14 cellular contexts compared by ENCODE assay signal in genomic region chr20:23078994-23079364, GRCh38. TPM values are rescaled to one million over a fixed set of nuclear protein-coding genes. Genes with fewer than 3 reads are reported as not detected.
DNase-seq lines count a peak whose midpoint lies in the region; ATAC-seq, FAIRE-seq and TF ChIP-seq lines count a peak whose summit lies in the region.
"Had no signal": no experiment of that assay in that cellular context is flagged by ENCODE, and none has a peak within 500 bp of the region (broad histone marks: within the 10 kb centered on the region; RNA-seq: fewer than 3 reads in every experiment).

No MANE protein-coding gene starts in this region.

- no peak overlapping the region for H3K27ac Mint-ChIP-seq in osteocyte (ENCODE audit: unreplicated experiment)
- H3K27ac Mint-ChIP-seq: dendritic cell treated with granulocyte-macrophage colony-stimulating factor and Interleukin-4, amounts not matched to agents 40 ng/mL and 50 ng/mL, for 4 days had no signal

- H3K79me2 ChIP-seq in GM12878 (ENCODE audit: control insufficient read depth, insufficient read depth, low read length), result no peaks in the 10 kb centered on the region

- no peaks in the 10 kb centered on the region for H3K36me3 Mint-ChIP-seq in osteocyte (ENCODE audit: unreplicated experiment)

- H3K27me3 ChIP-seq in GM12878 (replicated peaks in 1 of 2; ENCODE audit: control insufficient read depth in 2 of 2, insufficient read depth in 2 of 2, low read length in 1 of 2), result peaks cover 0 to 3% of the 10 kb centered on the region in 2 experiments; a peak in 1 of 4 replicates
- no peaks in the 10 kb centered on the region for H3K27me3 ChIP-seq in esophagus muscularis mucosa
- H3K27me3 ChIP-seq: SJCRH30 had no signal

- ATAC-seq in GM12878 (no peak), HG02840 (IDR thresholded peaks at IDR 0.05; ENCODE audit: low FRiP score, unreplicated experiment) (no peak)
- no peak for ATAC-seq in activated CD4-positive, CD25-positive, alpha-beta regulatory T cell treated with anti-CD3 and anti-CD28 coated beads, Interleukin-2, amount 50 U/mL, for 24 hours

- DNase-seq in GM13977 (ENCODE audit: low spot score) (no peak), NCI-H1105 (lab: John Stamatoyannopoulos, UW) (peak; percentile 63), GM12878 (ENCODE audit: low read depth, low spot score) (no peak), osteocyte (ENCODE audit: extremely low spot score, unreplicated experiment) (no peak), esophagus muscularis mucosa (ENCODE audit: extremely low spot score) (no peak)
- DNase-seq: activated CD4-positive, alpha-beta T cell treated with anti-CD3 and anti-CD28 coated beads, Interleukin-2, amount 50 U/mL, for 1 hour; activated gamma-delta T cell treated with Interleukin-2 at 50 U/mL for 16 hours; NCI-H1694 treated with DMSO at 0.1 percent for 48 hours; SJCRH30 had no signal

- TF ChIP-seq EP300 in GM12878 (IDR thresholded peaks at IDR 0.05; ENCODE audit: borderline replicate concordance in 1 of 2, control insufficient read depth in 1 of 2, low read depth in 2 of 2, low read length in 2 of 2) (no peak), esophagus muscularis mucosa (IDR thresholded peaks at IDR 0.05) (no peak)

- RAD21 ChIA-PET in GM12878 (lab: Charles Lee; ENCODE audit: unreplicated experiment), result interaction anchor here (0.7 to 1.8 kb wide), 9 partner anchors 11 to 368 kb away, joined by 3 to 8 read pairs (median 3); no protein-coding TSS in a partner anchor

- intact Hi-C loops in GM12878 (cut with micrococcal nuclease; ENCODE audit: unreplicated experiment) (no loop called here), esophagus muscularis mucosa (cut with DNase I) (no loop called here)

- H3K36me3 ChIP-seq in GM12878 (ENCODE audit: control insufficient read depth in 2 of 2, insufficient read depth in 2 of 2, low read length in 1 of 2), result no peaks in the 10 kb centered on the region
- peaks cover 0 to 17% (median 0%) of the 10 kb centered on the region in 4 donors for H3K36me3 ChIP-seq in esophagus muscularis mucosa
- H3K36me3 ChIP-seq: SJCRH30 had no signal

- TF ChIP-seq CTCF in GM13977 (IDR thresholded peaks at IDR 0.05; ENCODE audit: extremely low read depth, insufficient read depth, missing control alignments), result peak; percentile 52
- TF ChIP-seq CTCF in GM12878 (IDR thresholded peaks at IDR 0.05 in 2 of 3, conservative IDR thresholded peaks at IDR 0.05 in 1 of 3; ENCODE audit: control insufficient read depth in 2 of 3, extremely low read depth in 1 of 3, insufficient read depth in 1 of 3, low read depth in 3 of 3, low read length in 3 of 3), result peak; percentile 25 to 50 (median 47); a peak in 3 of 6 replicates
- peak; percentile 23 for TF ChIP-seq CTCF in osteocyte (IDR thresholded peaks at IDR 0.05)
- TF ChIP-seq CTCF in esophagus muscularis mucosa (IDR thresholded peaks at IDR 0.05), result peak in 1 of 3 experiments; percentile 27

- TF ChIP-seq RAD21 in GM12878 (IDR thresholded peaks at IDR 0.05; ENCODE audit: insufficient read depth, low read depth, low read length), result peak; percentile 31

- H3K4me1 ChIP-seq in GM12878 (ENCODE audit: control insufficient read depth, insufficient read depth, low read length) (no peaks in the 10 kb centered on the region), esophagus muscularis mucosa (peaks cover 16 to 31% (median 24%) of the 10 kb centered on the region in 4 donors)

- CTCF ChIA-PET in GM12878 (lab: Yijun Ruan, JAX), result interaction anchor here (0.7 to 2.6 kb wide), 19 partner anchors 10 to 387 kb away, joined by 3 to 19 read pairs (median 5); no protein-coding TSS in a partner anchor

- no peak overlapping the region for H3K4me2 ChIP-seq in GM12878 (ENCODE audit: control insufficient read depth, insufficient read depth)

- peaks cover 15% of the 10 kb centered on the region for H3K27me3 Mint-ChIP-seq in osteocyte (ENCODE audit: unreplicated experiment)
- H3K27me3 Mint-ChIP-seq: dendritic cell treated with granulocyte-macrophage colony-stimulating factor and Interleukin-4, amounts not matched to agents 40 ng/mL and 50 ng/mL, for 4 days had no signal

- no peak overlapping the region for H3K9ac ChIP-seq in GM12878 (ENCODE audit: control insufficient read depth, insufficient read depth, low read length)

- no peak for FAIRE-seq in GM12878 (lab: Jason Lieb, UNC)

- H3K4me3 ChIP-seq in GM12878, result no peak overlapping the region
- no peak overlapping the region for H3K4me3 ChIP-seq in esophagus muscularis mucosa
- H3K4me3 ChIP-seq: SJCRH30 had no signal

- no peaks in the 10 kb centered on the region for H3K9me3 Mint-ChIP-seq in osteocyte (ENCODE audit: unreplicated experiment)
- H3K9me3 Mint-ChIP-seq: dendritic cell treated with granulocyte-macrophage colony-stimulating factor and Interleukin-4, amounts not matched to agents 40 ng/mL and 50 ng/mL, for 4 days had no signal

- H3K9me3 ChIP-seq in GM12878 (replicated peaks; ENCODE audit: control insufficient read depth, insufficient read depth, low read length) (no peaks in the 10 kb centered on the region), esophagus muscularis mucosa (no peaks in the 10 kb centered on the region)
- H3K9me3 ChIP-seq: SJCRH30 had no signal

- in situ Hi-C loops in GM13977 (cut with MboI; ENCODE audit: low pct_unique_long_range_greater_than_20kb, low sequenced_read_pairs, unreplicated experiment) (no loop called here), GM12878 (cut with MboI) (no loop called here)

- 29% methylated on average over 7 of the region's 7 CpGs for WGBS in GM12878 (ENCODE audit: insufficient coverage, insufficient replicate concordance, low lambda C conversion rate, missing lambda C conversion rate)
- 52% methylated on average over 7 of the region's 7 CpGs for WGBS in esophagus muscularis mucosa

- BruUV-seq in GM12878 (replicated peaks; lab: Mats Ljungman, UMichigan), result no TSS peak

- no peak for TF ChIP-seq POLR2A in GM12878 (IDR thresholded peaks at IDR 0.05; ENCODE audit: low read depth, low read length)
- TF ChIP-seq POLR2A in esophagus muscularis mucosa (IDR thresholded peaks at IDR 0.05; ENCODE audit: low read depth), result no peak

- no peaks in the 10 kb centered on the region for H3K4me1 Mint-ChIP-seq in osteocyte (ENCODE audit: unreplicated experiment)

- H3K27ac ChIP-seq in GM12878 (ENCODE audit: control insufficient read depth, insufficient read depth), result no peak overlapping the region
- no peak overlapping the region for H3K27ac ChIP-seq in esophagus muscularis mucosa (replicated peaks in 1 of 4)
- H3K27ac ChIP-seq: SJCRH30 had no signal

- SMC1A ChIA-PET in GM12878 (lab: Charles Lee; ENCODE audit: uncharacterized antibody, unreplicated experiment), result interaction anchor here (0.7 to 1.9 kb wide), 14 partner anchors 10 to 386 kb away, joined by 3 to 9 read pairs (median 3); no protein-coding TSS in a partner anchor

- no peaks in the 10 kb centered on the region for H4K20me1 ChIP-seq in GM12878 (ENCODE audit: control insufficient read depth, insufficient read depth)

- no peak overlapping the region for H2AFZ ChIP-seq in GM12878 (ENCODE audit: control insufficient read depth, low read depth, low read length)

- H3K4me3 Mint-ChIP-seq in osteocyte (ENCODE audit: unreplicated experiment), result no peak overlapping the region
- H3K4me3 Mint-ChIP-seq: dendritic cell treated with granulocyte-macrophage colony-stimulating factor and Interleukin-4, amounts not matched to agents 40 ng/mL and 50 ng/mL, for 4 days had no signal

- POLR2A ChIA-PET in GM12878 (lab: Charles Lee), result no interaction called here

RNA-seq across cellular contexts. Expression of gene CD93, which starts 7.1 kb away (rescaled TPM):
- 1.5 and 1.8 TPM in 2 replicates for total RNA-seq in GM12878 (2013; cell fraction: nucleolus; rRNA removed)
- total RNA-seq in GM12878 (2014; rRNA removed) (2.3 and 2.7 TPM in 2 replicates), GM12878 (2014; rRNA removed; fragmentation: Illumina TruSeq; extraction: Trizol) (1.3 TPM in 2 replicates), GM12878 (2021) (2.5 and 2.6 TPM in 2 replicates), osteocyte (0.13 and 0.21 TPM in 2 replicates), esophagus muscularis mucosa (10 to 100 TPM; 24.5 to 80.7 (median 66.0) TPM)
- polyA plus RNA-seq in GM12878 (2011; ENCODE audit: low read depth), result 0.26 TPM
- polyA plus RNA-seq in GM12878 (2011; rRNA removed) (0.20 and 0.22 TPM in 2 replicates), GM12878 (2014; fragmentation: Illumina TruSeq; extraction: Trizol) (1.6 TPM in 2 replicates), GM12878 (2014; fragmentation: Nextera tagmentation; extraction: Ambion mirVana) (under 1 TPM; 0.35 to 0.55 TPM), GM12878 (2014; rRNA removed) (1.3 and 1.5 TPM in 2 replicates), GM12878 (2016; fragmentation: Nextera tagmentation; extraction: Ambion mirVana) (under 1 TPM; 0.27 to 0.30 TPM)
- 0.15 and 0.17 TPM in 2 replicates for polyA plus RNA-seq in GM12878 (2011; cell fraction: cytosol; rRNA removed)
- 0.18 and 0.30 TPM in 2 replicates for polyA plus RNA-seq in GM12878 (2011; cell fraction: nucleus; rRNA removed)
- polyA plus RNA-seq in GM12878 (2012), result 0.24 and 0.28 TPM in 2 replicates
- 0.26 and 0.29 TPM in 2 replicates for polyA minus RNA-seq in GM12878 (2011; rRNA and poly(A)+ RNA removed)
- polyA minus RNA-seq in GM12878 (2011; cell fraction: cytosol; rRNA and poly(A)+ RNA removed), result 0.10 TPM in 1 of 2 replicates, not detected in the other
- 0.12 and 0.29 TPM in 2 replicates for polyA minus RNA-seq in GM12878 (2011; cell fraction: nucleus; rRNA and poly(A)+ RNA removed)
- total RNA-seq: SJCRH30 had no signal

RNA-seq across cellular contexts. Expression of gene THBD, which starts 29.5 kb away (rescaled TPM):
- total RNA-seq in GM12878 (2013; cell fraction: nucleolus; rRNA removed), result not detected in 2 replicates
- total RNA-seq in GM12878 (2014; rRNA removed), result not detected in 2 replicates
- not detected in 2 replicates for total RNA-seq in GM12878 (2014; rRNA removed; fragmentation: Illumina TruSeq; extraction: Trizol)
- 0.05 TPM in 1 of 2 replicates, not detected in the other for total RNA-seq in GM12878 (2021)
- polyA plus RNA-seq in GM12878 (2011; ENCODE audit: low read depth), result not detected
- not detected in 2 replicates for polyA plus RNA-seq in GM12878 (2011; rRNA removed)
- polyA plus RNA-seq in GM12878 (2011; cell fraction: cytosol; rRNA removed), result not detected in 2 replicates
- polyA plus RNA-seq in GM12878 (2011; cell fraction: nucleus; rRNA removed), result 0.03 TPM in 1 of 2 replicates, not detected in the other
- polyA plus RNA-seq in GM12878 (2012), result not detected in 2 replicates
- polyA plus RNA-seq in GM12878 (2014; fragmentation: Illumina TruSeq; extraction: Trizol), result not detected in 2 replicates
- not detected for polyA plus RNA-seq in GM12878 (2014; fragmentation: Nextera tagmentation; extraction: Ambion mirVana)
- polyA plus RNA-seq in GM12878 (2014; rRNA removed), result not detected in 2 replicates
- polyA plus RNA-seq in GM12878 (2016; fragmentation: Nextera tagmentation; extraction: Ambion mirVana), result not detected
- polyA minus RNA-seq in GM12878 (2011; rRNA and poly(A)+ RNA removed), result not detected in 2 replicates
- polyA minus RNA-seq in GM12878 (2011; cell fraction: cytosol; rRNA and poly(A)+ RNA removed), result not detected in 2 replicates
- polyA minus RNA-seq in GM12878 (2011; cell fraction: nucleus; rRNA and poly(A)+ RNA removed), result not detected in 2 replicates
- 66.3 and 68.3 TPM in 2 replicates for total RNA-seq in osteocyte
- total RNA-seq in esophagus muscularis mucosa, result 100 to 1,000 TPM in 1 of 4 donors, 10 to 100 TPM in 3; 22.4 to 206 (median 47.3) TPM
- total RNA-seq: SJCRH30 had no signal

RNA-seq across cellular contexts. Expression of gene SSTR4, which starts 43.9 kb away (rescaled TPM):
- total RNA-seq in GM12878 (2013; cell fraction: nucleolus; rRNA removed), result not detected in 2 replicates
- total RNA-seq in GM12878 (2014; rRNA removed), result not detected in 2 replicates
- not detected in 2 replicates for total RNA-seq in GM12878 (2014; rRNA removed; fragmentation: Illumina TruSeq; extraction: Trizol)
- total RNA-seq in GM12878 (2021), result not detected in 2 replicates
- not detected for polyA plus RNA-seq in GM12878 (2011; ENCODE audit: low read depth)
- not detected in 2 replicates for polyA plus RNA-seq in GM12878 (2011; rRNA removed)
- not detected in 2 replicates for polyA plus RNA-seq in GM12878 (2011; cell fraction: cytosol; rRNA removed)
- not detected in 2 replicates for polyA plus RNA-seq in GM12878 (2011; cell fraction: nucleus; rRNA removed)
- polyA plus RNA-seq in GM12878 (2012), result not detected in 2 replicates
- polyA plus RNA-seq in GM12878 (2014; fragmentation: Illumina TruSeq; extraction: Trizol), result not detected in 2 replicates
- polyA plus RNA-seq in GM12878 (2014; fragmentation: Nextera tagmentation; extraction: Ambion mirVana), result not detected
- not detected in 2 replicates for polyA plus RNA-seq in GM12878 (2014; rRNA removed)
- polyA plus RNA-seq in GM12878 (2016; fragmentation: Nextera tagmentation; extraction: Ambion mirVana), result not detected
- polyA minus RNA-seq in GM12878 (2011; rRNA and poly(A)+ RNA removed), result not detected in 2 replicates
- polyA minus RNA-seq in GM12878 (2011; cell fraction: cytosol; rRNA and poly(A)+ RNA removed), result not detected in 2 replicates
- polyA minus RNA-seq in GM12878 (2011; cell fraction: nucleus; rRNA and poly(A)+ RNA removed), result not detected in 2 replicates
- total RNA-seq in osteocyte, result not detected in 2 replicates
- total RNA-seq in esophagus muscularis mucosa, result not detected
- total RNA-seq: glomerular endothelial cell, SJCRH30 had no signal
- polyA plus RNA-seq: thymus had no signal

Comparison
In these comparisons a context has a peak if more than half of its experiments do, and no peak if none do; other contexts are left out.
1. RNA of gene CD93, which starts 7.1 kb away (total RNA-seq): 24.5 to 80.7 TPM in esophagus muscularis mucosa; 1.3 to 2.7 TPM in GM12878 and 0.13 to 0.21 TPM in osteocyte; every median in the first group is over 4 times any median in the second.
2. RNA of gene THBD, which starts 29.5 kb away (total RNA-seq): 66.3 to 68.3 TPM in osteocyte and 22.4 to 206 TPM in esophagus muscularis mucosa; 0.05 TPM in GM12878; every median in the first group is over 10 times any median in the second.